ENCODE assay signal across 1 cellular context in the genomic region with DNA sequence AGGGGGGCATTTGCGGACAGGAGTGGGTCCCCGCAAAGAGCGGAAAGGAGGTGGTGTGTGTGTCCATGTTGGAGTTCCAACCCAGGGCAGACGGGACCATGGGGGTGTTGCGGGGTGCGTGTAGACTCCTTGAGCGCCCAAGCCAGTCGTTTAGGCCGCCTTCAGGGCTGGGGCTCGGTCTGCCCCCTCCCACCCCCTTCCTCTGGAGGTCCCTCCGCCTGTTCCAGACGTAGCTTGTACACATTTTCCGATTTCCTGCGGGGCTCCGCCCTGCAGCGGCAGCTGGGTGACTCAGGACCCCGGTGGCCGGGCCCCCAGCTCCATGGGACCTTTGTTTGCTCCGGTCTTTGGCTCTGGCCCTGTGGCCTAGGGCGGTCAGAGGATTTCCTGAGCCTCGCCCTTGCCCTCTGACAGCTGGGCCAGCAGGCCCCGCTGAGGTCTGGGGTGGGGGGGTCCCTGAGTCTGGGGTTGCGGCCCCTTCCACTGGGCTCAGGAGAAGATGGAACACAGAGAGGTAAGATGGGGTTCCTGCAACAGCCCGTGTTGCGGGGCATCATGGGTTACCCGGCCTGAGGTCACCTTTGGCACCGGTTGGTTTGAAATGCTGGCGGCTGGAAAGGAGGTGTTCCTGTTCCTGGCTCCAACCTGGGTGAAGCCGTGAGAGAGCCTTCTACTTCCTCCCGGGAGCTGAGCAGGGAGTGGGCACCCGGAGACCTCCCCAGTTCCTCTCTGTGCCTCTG.
TF ChIP-seq lines count a peak whose summit lies in the region.

No MANE protein-coding gene starts in this region.

TF ChIP-seq in GM23338, 12 proteins besides CTCF, POLR2A, EP300 and RAD21 (continued from another document):
- TF ChIP-seq, protein P1, sequence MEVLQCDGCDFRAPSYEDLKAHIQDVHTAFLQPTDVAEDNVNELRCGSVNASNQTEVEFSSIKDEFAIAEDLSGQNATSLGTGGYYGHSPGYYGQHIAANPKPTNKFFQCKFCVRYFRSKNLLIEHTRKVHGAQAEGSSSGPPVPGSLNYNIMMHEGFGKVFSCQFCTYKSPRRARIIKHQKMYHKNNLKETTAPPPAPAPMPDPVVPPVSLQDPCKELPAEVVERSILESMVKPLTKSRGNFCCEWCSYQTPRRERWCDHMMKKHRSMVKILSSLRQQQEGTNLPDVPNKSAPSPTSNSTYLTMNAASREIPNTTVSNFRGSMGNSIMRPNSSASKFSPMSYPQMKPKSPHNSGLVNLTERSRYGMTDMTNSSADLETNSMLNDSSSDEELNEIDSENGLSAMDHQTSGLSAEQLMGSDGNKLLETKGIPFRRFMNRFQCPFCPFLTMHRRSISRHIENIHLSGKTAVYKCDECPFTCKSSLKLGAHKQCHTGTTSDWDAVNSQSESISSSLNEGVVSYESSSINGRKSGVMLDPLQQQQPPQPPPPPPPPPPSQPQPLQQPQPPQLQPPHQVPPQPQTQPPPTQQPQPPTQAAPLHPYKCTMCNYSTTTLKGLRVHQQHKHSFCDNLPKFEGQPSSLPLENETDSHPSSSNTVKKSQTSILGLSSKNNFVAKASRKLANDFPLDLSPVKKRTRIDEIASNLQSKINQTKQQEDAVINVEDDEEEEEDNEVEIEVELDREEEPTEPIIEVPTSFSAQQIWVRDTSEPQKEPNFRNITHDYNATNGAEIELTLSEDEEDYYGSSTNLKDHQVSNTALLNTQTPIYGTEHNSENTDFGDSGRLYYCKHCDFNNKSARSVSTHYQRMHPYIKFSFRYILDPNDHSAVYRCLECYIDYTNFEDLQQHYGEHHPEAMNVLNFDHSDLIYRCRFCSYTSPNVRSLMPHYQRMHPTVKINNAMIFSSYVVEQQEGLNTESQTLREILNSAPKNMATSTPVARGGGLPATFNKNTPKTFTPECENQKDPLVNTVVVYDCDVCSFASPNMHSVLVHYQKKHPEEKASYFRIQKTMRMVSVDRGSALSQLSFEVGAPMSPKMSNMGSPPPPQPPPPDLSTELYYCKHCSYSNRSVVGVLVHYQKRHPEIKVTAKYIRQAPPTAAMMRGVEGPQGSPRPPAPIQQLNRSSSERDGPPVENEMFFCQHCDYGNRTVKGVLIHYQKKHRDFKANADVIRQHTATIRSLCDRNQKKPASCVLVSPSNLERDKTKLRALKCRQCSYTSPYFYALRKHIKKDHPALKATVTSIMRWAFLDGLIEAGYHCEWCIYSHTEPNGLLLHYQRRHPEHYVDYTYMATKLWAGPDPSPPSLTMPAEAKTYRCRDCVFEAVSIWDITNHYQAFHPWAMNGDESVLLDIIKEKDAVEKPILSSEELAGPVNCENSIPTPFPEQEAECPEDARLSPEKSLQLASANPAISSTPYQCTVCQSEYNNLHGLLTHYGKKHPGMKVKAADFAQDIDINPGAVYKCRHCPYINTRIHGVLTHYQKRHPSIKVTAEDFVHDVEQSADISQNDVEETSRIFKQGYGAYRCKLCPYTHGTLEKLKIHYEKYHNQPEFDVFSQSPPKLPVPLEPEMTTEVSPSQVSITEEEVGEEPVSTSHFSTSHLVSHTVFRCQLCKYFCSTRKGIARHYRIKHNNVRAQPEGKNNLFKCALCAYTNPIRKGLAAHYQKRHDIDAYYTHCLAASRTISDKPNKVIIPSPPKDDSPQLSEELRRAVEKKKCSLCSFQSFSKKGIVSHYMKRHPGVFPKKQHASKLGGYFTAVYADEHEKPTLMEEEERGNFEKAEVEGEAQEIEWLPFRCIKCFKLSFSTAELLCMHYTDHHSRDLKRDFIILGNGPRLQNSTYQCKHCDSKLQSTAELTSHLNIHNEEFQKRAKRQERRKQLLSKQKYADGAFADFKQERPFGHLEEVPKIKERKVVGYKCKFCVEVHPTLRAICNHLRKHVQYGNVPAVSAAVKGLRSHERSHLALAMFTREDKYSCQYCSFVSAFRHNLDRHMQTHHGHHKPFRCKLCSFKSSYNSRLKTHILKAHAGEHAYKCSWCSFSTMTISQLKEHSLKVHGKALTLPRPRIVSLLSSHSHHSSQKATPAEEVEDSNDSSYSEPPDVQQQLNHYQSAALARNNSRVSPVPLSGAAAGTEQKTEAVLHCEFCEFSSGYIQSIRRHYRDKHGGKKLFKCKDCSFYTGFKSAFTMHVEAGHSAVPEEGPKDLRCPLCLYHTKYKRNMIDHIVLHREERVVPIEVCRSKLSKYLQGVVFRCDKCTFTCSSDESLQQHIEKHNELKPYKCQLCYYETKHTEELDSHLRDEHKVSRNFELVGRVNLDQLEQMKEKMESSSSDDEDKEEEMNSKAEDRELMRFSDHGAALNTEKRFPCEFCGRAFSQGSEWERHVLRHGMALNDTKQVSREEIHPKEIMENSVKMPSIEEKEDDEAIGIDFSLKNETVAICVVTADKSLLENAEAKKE (CRISPR knock-in tag; IDR thresholded peaks at IDR 0.05): no peak
- no peak for TF ChIP-seq EZH2 (IDR thresholded peaks at IDR 0.05; ENCODE audit: low read depth, unreplicated experiment)
- TF ChIP-seq, protein P2, sequence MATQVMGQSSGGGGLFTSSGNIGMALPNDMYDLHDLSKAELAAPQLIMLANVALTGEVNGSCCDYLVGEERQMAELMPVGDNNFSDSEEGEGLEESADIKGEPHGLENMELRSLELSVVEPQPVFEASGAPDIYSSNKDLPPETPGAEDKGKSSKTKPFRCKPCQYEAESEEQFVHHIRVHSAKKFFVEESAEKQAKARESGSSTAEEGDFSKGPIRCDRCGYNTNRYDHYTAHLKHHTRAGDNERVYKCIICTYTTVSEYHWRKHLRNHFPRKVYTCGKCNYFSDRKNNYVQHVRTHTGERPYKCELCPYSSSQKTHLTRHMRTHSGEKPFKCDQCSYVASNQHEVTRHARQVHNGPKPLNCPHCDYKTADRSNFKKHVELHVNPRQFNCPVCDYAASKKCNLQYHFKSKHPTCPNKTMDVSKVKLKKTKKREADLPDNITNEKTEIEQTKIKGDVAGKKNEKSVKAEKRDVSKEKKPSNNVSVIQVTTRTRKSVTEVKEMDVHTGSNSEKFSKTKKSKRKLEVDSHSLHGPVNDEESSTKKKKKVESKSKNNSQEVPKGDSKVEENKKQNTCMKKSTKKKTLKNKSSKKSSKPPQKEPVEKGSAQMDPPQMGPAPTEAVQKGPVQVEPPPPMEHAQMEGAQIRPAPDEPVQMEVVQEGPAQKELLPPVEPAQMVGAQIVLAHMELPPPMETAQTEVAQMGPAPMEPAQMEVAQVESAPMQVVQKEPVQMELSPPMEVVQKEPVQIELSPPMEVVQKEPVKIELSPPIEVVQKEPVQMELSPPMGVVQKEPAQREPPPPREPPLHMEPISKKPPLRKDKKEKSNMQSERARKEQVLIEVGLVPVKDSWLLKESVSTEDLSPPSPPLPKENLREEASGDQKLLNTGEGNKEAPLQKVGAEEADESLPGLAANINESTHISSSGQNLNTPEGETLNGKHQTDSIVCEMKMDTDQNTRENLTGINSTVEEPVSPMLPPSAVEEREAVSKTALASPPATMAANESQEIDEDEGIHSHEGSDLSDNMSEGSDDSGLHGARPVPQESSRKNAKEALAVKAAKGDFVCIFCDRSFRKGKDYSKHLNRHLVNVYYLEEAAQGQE (IDR thresholded peaks at IDR 0.05; ENCODE audit: unreplicated experiment): no peak
- no peak for TF ChIP-seq STAT1 (IDR thresholded peaks at IDR 0.05; ENCODE audit: unreplicated experiment)
- TF ChIP-seq POLR2AphosphoS5 (IDR thresholded peaks at IDR 0.05; ENCODE audit: low read depth): no peak
- TF ChIP-seq ZNF331 (CRISPR knock-in tag; IDR thresholded peaks at IDR 0.05; ENCODE audit: low read depth): no peak
- TF ChIP-seq NANOG (IDR thresholded peaks at IDR 0.05; ENCODE audit: borderline replicate concordance): no peak
